In genomic region chr2:46999857-47000678, GRCh38 we compare ENCODE assay signal across 1 cellular context.
TF ChIP-seq lines count a peak whose summit lies in the region.

No MANE protein-coding gene starts in this region.

TF ChIP-seq in SK-N-SH treated with all-trans-retinoic acid at 6 μM for 48 hours, 23 proteins besides CTCF, POLR2A, EP300 and RAD21 (continued from another document):
- peak; percentile 58; the same call in 1 of the 2 replicates for TF ChIP-seq TSHZ2 (CRISPR knock-in tag; IDR thresholded peaks at IDR 0.05)
